In genomic region chr17:81422776-81423697, GRCh38 we compare ENCODE assay signal across 1 cellular context.
A peak's percentile ranks its signal among the peaks of the same experiment; 100 is the strongest.
TF ChIP-seq lines count a peak whose summit lies in the region.

No MANE protein-coding gene starts in this region.

TF ChIP-seq in HEK293, 187 proteins besides CTCF, POLR2A, EP300 and RAD21 (continued from another document and continues in another):
- TF ChIP-seq, protein P1, sequence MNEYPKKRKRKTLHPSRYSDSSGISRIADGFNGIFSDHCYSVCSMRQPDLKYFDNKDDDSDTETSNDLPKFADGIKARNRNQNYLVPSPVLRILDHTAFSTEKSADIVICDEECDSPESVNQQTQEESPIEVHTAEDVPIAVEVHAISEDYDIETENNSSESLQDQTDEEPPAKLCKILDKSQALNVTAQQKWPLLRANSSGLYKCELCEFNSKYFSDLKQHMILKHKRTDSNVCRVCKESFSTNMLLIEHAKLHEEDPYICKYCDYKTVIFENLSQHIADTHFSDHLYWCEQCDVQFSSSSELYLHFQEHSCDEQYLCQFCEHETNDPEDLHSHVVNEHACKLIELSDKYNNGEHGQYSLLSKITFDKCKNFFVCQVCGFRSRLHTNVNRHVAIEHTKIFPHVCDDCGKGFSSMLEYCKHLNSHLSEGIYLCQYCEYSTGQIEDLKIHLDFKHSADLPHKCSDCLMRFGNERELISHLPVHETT (tag by site-specific recombination; IDR thresholded peaks at IDR 0.05), result no peak
- TF ChIP-seq SALL2 (tag by site-specific recombination; IDR thresholded peaks at IDR 0.05; ENCODE audit: borderline replicate concordance), result no peak
- no peak for TF ChIP-seq ZNF426 (tag by site-specific recombination; IDR thresholded peaks at IDR 0.05)
- TF ChIP-seq, protein P2, sequence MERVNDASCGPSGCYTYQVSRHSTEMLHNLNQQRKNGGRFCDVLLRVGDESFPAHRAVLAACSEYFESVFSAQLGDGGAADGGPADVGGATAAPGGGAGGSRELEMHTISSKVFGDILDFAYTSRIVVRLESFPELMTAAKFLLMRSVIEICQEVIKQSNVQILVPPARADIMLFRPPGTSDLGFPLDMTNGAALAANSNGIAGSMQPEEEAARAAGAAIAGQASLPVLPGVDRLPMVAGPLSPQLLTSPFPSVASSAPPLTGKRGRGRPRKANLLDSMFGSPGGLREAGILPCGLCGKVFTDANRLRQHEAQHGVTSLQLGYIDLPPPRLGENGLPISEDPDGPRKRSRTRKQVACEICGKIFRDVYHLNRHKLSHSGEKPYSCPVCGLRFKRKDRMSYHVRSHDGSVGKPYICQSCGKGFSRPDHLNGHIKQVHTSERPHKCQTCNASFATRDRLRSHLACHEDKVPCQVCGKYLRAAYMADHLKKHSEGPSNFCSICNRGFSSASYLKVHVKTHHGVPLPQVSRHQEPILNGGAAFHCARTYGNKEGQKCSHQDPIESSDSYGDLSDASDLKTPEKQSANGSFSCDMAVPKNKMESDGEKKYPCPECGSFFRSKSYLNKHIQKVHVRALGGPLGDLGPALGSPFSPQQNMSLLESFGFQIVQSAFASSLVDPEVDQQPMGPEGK (tag by site-specific recombination; IDR thresholded peaks at IDR 0.05), result peak; percentile 27; the same call in 1 of the 2 replicates
- TF ChIP-seq ZNF157 (tag by site-specific recombination; IDR thresholded peaks at IDR 0.05), result no peak
- TF ChIP-seq ZNF544 (tag by site-specific recombination; IDR thresholded peaks at IDR 0.05), result no peak
- no peak for TF ChIP-seq ZNF248 (tag by site-specific recombination; IDR thresholded peaks at IDR 0.05)
- no peak for TF ChIP-seq ZNF560 (tag by site-specific recombination; IDR thresholded peaks at IDR 0.05; ENCODE audit: borderline replicate concordance)
- TF ChIP-seq SETDB1 (IDR thresholded peaks at IDR 0.05; ENCODE audit: insufficient read length, low read length), result no peak
- TF ChIP-seq ZNF24 (tag by site-specific recombination; IDR thresholded peaks at IDR 0.05), result no peak
- TF ChIP-seq EGR2 (tag by site-specific recombination; IDR thresholded peaks at IDR 0.05; ENCODE audit: low read depth), result peak; percentile 27; the same call in 1 of the 2 replicates
- TF ChIP-seq, protein P3, sequence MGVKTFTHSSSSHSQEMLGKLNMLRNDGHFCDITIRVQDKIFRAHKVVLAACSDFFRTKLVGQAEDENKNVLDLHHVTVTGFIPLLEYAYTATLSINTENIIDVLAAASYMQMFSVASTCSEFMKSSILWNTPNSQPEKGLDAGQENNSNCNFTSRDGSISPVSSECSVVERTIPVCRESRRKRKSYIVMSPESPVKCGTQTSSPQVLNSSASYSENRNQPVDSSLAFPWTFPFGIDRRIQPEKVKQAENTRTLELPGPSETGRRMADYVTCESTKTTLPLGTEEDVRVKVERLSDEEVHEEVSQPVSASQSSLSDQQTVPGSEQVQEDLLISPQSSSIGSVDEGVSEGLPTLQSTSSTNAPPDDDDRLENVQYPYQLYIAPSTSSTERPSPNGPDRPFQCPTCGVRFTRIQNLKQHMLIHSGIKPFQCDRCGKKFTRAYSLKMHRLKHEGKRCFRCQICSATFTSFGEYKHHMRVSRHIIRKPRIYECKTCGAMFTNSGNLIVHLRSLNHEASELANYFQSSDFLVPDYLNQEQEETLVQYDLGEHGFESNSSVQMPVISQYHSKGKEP (tag by site-specific recombination; IDR thresholded peaks at IDR 0.05), result no peak
- peak; percentile 58 for TF ChIP-seq PRDM10 (tag by site-specific recombination; IDR thresholded peaks at IDR 0.05)
- TF ChIP-seq GLI2 (tag by site-specific recombination; IDR thresholded peaks at IDR 0.05; ENCODE audit: borderline replicate concordance, low read depth), result no peak
- TF ChIP-seq ZNF398 (tag by site-specific recombination; IDR thresholded peaks at IDR 0.05), result no peak
- no peak for TF ChIP-seq ZNF211 (tag by site-specific recombination; IDR thresholded peaks at IDR 0.05; ENCODE audit: low read depth)
- peak; percentile 24; the same call in 1 of the 2 replicates for TF ChIP-seq GLIS2 (tag by site-specific recombination; IDR thresholded peaks at IDR 0.05)
- TF ChIP-seq ZFP3 (tag by site-specific recombination; IDR thresholded peaks at IDR 0.05; ENCODE audit: low read depth), result no peak
- 0 out of 2 replicates have a peak, but pooled peaks have one; percentile 12 for TF ChIP-seq ZBTB20 (tag by site-specific recombination; IDR thresholded peaks at IDR 0.05)
- no peak for TF ChIP-seq HOXA7 (CRISPR knock-in tag; IDR thresholded peaks at IDR 0.05; ENCODE audit: borderline replicate concordance)
- TF ChIP-seq ZNF548 (tag by site-specific recombination; IDR thresholded peaks at IDR 0.05), result no peak
- no peak for TF ChIP-seq ZNF335 (tag by site-specific recombination; conservative IDR thresholded peaks at IDR 0.05)
- TF ChIP-seq, protein P4, sequence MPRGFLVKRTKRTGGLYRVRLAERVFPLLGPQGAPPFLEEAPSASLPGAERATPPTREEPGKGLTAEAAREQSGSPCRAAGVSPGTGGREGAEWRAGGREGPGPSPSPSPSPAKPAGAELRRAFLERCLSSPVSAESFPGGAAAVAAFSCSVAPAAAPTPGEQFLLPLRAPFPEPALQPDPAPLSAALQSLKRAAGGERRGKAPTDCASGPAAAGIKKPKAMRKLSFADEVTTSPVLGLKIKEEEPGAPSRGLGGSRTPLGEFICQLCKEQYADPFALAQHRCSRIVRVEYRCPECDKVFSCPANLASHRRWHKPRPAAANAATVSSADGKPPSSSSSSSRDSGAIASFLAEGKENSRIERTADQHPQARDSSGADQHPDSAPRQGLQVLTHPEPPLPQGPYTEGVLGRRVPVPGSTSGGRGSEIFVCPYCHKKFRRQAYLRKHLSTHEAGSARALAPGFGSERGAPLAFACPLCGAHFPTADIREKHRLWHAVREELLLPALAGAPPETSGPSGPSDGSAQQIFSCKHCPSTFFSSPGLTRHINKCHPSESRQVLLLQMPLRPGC (tag by site-specific recombination; IDR thresholded peaks at IDR 0.05), result no peak
- no peak for TF ChIP-seq KLF1 (tag by site-specific recombination; IDR thresholded peaks at IDR 0.05)
- TF ChIP-seq ZBTB6 (tag by site-specific recombination; IDR thresholded peaks at IDR 0.05), result no peak
- no peak for TF ChIP-seq ZNF510 (tag by site-specific recombination; IDR thresholded peaks at IDR 0.05; ENCODE audit: insufficient replicate concordance)
- no peak for TF ChIP-seq ZSCAN30 (tag by site-specific recombination; IDR thresholded peaks at IDR 0.05)
- TF ChIP-seq ZNF404 (tag by site-specific recombination; IDR thresholded peaks at IDR 0.05), result no peak
- TF ChIP-seq ZNF701 (tag by site-specific recombination; IDR thresholded peaks at IDR 0.05), result no peak
- no peak for TF ChIP-seq KLF8 (tag by site-specific recombination; IDR thresholded peaks at IDR 0.05)
- TF ChIP-seq, protein P5, sequence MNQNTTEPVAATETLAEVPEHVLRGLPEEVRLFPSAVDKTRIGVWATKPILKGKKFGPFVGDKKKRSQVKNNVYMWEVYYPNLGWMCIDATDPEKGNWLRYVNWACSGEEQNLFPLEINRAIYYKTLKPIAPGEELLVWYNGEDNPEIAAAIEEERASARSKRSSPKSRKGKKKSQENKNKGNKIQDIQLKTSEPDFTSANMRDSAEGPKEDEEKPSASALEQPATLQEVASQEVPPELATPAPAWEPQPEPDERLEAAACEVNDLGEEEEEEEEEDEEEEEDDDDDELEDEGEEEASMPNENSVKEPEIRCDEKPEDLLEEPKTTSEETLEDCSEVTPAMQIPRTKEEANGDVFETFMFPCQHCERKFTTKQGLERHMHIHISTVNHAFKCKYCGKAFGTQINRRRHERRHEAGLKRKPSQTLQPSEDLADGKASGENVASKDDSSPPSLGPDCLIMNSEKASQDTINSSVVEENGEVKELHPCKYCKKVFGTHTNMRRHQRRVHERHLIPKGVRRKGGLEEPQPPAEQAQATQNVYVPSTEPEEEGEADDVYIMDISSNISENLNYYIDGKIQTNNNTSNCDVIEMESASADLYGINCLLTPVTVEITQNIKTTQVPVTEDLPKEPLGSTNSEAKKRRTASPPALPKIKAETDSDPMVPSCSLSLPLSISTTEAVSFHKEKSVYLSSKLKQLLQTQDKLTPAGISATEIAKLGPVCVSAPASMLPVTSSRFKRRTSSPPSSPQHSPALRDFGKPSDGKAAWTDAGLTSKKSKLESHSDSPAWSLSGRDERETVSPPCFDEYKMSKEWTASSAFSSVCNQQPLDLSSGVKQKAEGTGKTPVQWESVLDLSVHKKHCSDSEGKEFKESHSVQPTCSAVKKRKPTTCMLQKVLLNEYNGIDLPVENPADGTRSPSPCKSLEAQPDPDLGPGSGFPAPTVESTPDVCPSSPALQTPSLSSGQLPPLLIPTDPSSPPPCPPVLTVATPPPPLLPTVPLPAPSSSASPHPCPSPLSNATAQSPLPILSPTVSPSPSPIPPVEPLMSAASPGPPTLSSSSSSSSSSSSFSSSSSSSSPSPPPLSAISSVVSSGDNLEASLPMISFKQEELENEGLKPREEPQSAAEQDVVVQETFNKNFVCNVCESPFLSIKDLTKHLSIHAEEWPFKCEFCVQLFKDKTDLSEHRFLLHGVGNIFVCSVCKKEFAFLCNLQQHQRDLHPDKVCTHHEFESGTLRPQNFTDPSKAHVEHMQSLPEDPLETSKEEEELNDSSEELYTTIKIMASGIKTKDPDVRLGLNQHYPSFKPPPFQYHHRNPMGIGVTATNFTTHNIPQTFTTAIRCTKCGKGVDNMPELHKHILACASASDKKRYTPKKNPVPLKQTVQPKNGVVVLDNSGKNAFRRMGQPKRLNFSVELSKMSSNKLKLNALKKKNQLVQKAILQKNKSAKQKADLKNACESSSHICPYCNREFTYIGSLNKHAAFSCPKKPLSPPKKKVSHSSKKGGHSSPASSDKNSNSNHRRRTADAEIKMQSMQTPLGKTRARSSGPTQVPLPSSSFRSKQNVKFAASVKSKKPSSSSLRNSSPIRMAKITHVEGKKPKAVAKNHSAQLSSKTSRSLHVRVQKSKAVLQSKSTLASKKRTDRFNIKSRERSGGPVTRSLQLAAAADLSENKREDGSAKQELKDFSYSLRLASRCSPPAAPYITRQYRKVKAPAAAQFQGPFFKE (tag by site-specific recombination; IDR thresholded peaks at IDR 0.05; ENCODE audit: borderline replicate concordance), result no peak
- TF ChIP-seq ZFHX2 (tag by site-specific recombination; conservative IDR thresholded peaks at IDR 0.05), result peak; percentile 57
- TF ChIP-seq TSHZ1 (tag by site-specific recombination; IDR thresholded peaks at IDR 0.05; ENCODE audit: borderline replicate concordance), result no peak
